In the genomic region with DNA sequence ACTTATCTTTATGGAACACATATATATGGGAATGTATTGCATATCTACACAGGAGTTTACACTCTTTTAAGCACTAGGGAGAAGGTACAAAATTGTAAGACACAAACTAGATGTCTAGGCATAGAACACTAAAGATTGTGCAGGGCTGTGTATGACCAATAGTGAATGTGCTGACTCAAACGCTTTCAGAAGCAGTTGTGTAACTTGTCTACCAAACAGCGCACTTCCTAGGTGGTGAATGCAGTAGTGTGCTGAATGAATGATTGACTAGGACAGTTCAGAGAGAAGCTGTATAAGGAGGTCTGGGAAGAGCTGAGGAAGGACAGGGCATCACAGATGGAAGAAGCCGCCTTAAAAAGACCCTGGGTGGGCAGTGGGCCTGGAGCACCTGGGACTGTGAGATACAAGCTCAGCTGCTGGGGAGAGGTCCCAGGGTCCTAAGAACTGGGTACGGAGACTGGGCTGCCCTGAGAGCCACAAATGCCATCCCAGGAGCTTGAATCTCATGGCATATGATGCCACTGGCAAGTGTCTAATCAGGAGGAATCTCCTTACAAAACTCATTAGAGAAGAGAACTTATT, we compare ENCODE assay signal across 1 cellular context.
TF ChIP-seq lines count a peak whose summit lies in the region.

No MANE protein-coding gene starts in this region.

TF ChIP-seq in HepG2, 621 proteins besides CTCF, POLR2A, EP300 and RAD21:
- TF ChIP-seq MAFK (conservative IDR thresholded peaks at IDR 0.05 in 1 of 2, IDR thresholded peaks at IDR 0.05 in 1 of 2; ENCODE audit: low read length in 2 of 2) = peak in 1 of 2 experiments; percentile 21; a peak in 1 of 4 replicates
- TF ChIP-seq, protein P1, sequence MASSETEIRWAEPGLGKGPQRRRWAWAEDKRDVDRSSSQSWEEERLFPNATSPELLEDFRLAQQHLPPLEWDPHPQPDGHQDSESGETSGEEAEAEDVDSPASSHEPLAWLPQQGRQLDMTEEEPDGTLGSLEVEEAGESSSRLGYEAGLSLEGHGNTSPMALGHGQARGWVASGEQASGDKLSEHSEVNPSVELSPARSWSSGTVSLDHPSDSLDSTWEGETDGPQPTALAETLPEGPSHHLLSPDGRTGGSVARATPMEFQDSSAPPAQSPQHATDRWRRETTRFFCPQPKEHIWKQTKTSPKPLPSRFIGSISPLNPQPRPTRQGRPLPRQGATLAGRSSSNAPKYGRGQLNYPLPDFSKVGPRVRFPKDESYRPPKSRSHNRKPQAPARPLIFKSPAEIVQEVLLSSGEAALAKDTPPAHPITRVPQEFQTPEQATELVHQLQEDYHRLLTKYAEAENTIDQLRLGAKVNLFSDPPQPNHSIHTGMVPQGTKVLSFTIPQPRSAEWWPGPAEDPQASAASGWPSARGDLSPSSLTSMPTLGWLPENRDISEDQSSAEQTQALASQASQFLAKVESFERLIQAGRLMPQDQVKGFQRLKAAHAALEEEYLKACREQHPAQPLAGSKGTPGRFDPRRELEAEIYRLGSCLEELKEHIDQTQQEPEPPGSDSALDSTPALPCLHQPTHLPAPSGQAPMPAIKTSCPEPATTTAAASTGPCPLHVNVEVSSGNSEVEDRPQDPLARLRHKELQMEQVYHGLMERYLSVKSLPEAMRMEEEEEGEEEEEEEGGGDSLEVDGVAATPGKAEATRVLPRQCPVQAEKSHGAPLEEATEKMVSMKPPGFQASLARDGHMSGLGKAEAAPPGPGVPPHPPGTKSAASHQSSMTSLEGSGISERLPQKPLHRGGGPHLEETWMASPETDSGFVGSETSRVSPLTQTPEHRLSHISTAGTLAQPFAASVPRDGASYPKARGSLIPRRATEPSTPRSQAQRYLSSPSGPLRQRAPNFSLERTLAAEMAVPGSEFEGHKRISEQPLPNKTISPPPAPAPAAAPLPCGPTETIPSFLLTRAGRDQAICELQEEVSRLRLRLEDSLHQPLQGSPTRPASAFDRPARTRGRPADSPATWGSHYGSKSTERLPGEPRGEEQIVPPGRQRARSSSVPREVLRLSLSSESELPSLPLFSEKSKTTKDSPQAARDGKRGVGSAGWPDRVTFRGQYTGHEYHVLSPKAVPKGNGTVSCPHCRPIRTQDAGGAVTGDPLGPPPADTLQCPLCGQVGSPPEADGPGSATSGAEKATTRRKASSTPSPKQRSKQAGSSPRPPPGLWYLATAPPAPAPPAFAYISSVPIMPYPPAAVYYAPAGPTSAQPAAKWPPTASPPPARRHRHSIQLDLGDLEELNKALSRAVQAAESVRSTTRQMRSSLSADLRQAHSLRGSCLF (CRISPR knock-in tag; IDR thresholded peaks at IDR 0.05; ENCODE audit: borderline replicate concordance) = no peak
- no peak for TF ChIP-seq ZNF354B (CRISPR knock-in tag; IDR thresholded peaks at IDR 0.05)
- peak; percentile 33; the same call in 1 of the 2 replicates for TF ChIP-seq MAFF (IDR thresholded peaks at IDR 0.05; ENCODE audit: low read depth, low read length)
